Comparison of ENCODE assay signal across 14 cellular contexts in genomic region chr1:151596166-151596933, GRCh38. TPM values are rescaled to one million over a fixed set of nuclear protein-coding genes. Genes with fewer than 3 reads are reported as not detected.
DNase-seq lines count a peak whose midpoint lies in the region; ATAC-seq, FAIRE-seq and TF ChIP-seq lines count a peak whose summit lies in the region.
"Had no signal": no experiment of that assay in that cellular context is flagged by ENCODE, and none has a peak within 500 bp of the region (broad histone marks: within the 10 kb centered on the region; RNA-seq: fewer than 3 reads in every experiment).

No MANE protein-coding gene starts in this region.

- DNase-seq in NCI-H146 (lab: John Stamatoyannopoulos, UW) (peak; percentile 15), body of pancreas (peak; percentile 34 to 72 (median 69)), kidney tubule cell (ENCODE audit: low spot score) (peak; percentile 95), vagina (ENCODE audit: extremely low spot score in 2 of 2) (no peak), small intestine (no peak), anterior cingulate cortex (lab: John Stamatoyannopoulos, UW) (no peak), gastrocnemius medialis (no peak)
- DNase-seq: adrenal gland; effector CD4-positive, alpha-beta T cell; GDM1; heart left ventricle; Right ventricle myocardium superior had no signal

- H3K4me1 ChIP-seq in BLaER1: peaks cover 25% of the 10 kb centered on the region
- H3K4me1 ChIP-seq in body of pancreas: peaks cover 10% of the 10 kb centered on the region
- no peaks in the 10 kb centered on the region for H3K4me1 ChIP-seq in vagina
- no peaks in the 10 kb centered on the region for H3K4me1 ChIP-seq in small intestine (ENCODE audit: control insufficient read depth in 2 of 2, insufficient read depth in 1 of 2, low read depth in 1 of 2, low read length in 1 of 2)
- peaks cover 0 to 7% of the 10 kb centered on the region in 2 donors for H3K4me1 ChIP-seq in gastrocnemius medialis

- ATAC-seq in body of pancreas (peak; percentile 66), gastrocnemius medialis (no peak)
- ATAC-seq: heart left ventricle had no signal

- H3K9ac ChIP-seq in BLaER1: no peak overlapping the region
- H3K9ac ChIP-seq: parathyroid adenoma had no signal

- in situ Hi-C loops in gastrocnemius medialis (cut with MboI; ENCODE audit: low sequenced_read_pairs in 4 of 4): loop anchor here in 3 of 4 donors (5.0 to 25.0 kb wide), 3 partner anchors 136 to 241 kb away; partner anchors contain the start of genes C2CD4D (in 3 of the 3) and RORC (in 3 of the 3)

- no peaks in the 10 kb centered on the region for H3K27me3 ChIP-seq in BLaER1
- no peaks in the 10 kb centered on the region for H3K27me3 ChIP-seq in body of pancreas
- H3K27me3 ChIP-seq in vagina: no peaks in the 10 kb centered on the region
- no peaks in the 10 kb centered on the region for H3K27me3 ChIP-seq in small intestine (ENCODE audit: control insufficient read depth in 2 of 2, insufficient read depth in 2 of 2, low read length in 2 of 2)
- H3K27me3 ChIP-seq in gastrocnemius medialis: no peaks in the 10 kb centered on the region
- H3K27me3 ChIP-seq: adrenal gland had no signal

- no peaks in the 10 kb centered on the region for H4K20me1 ChIP-seq in BLaER1

- no peak for TF ChIP-seq POLR2A in body of pancreas (IDR thresholded peaks at IDR 0.05)
- TF ChIP-seq POLR2A in vagina (IDR thresholded peaks at IDR 0.05): no peak
- TF ChIP-seq POLR2A in gastrocnemius medialis (IDR thresholded peaks at IDR 0.05): no peak

- H3K9me3 ChIP-seq in BLaER1: 0 out of 2 replicates have a peak, but pooled peaks cover under 1% of the 10 kb centered on the region
- H3K9me3 ChIP-seq in body of pancreas: no peaks in the 10 kb centered on the region
- no peaks in the 10 kb centered on the region for H3K9me3 ChIP-seq in vagina
- H3K9me3 ChIP-seq in small intestine (ENCODE audit: control insufficient read depth, low read depth): no peaks in the 10 kb centered on the region
- H3K9me3 ChIP-seq in gastrocnemius medialis: no peaks in the 10 kb centered on the region
- H3K9me3 ChIP-seq: adrenal gland had no signal

- H3K4me3 ChIP-seq in BLaER1 (no peak overlapping the region), body of pancreas (no peak overlapping the region), vagina (no peak overlapping the region), small intestine (ENCODE audit: low read depth in 1 of 2, low read length in 2 of 2) (no peak overlapping the region), gastrocnemius medialis (no peak overlapping the region)
- H3K4me3 ChIP-seq: adrenal gland, heart left ventricle had no signal

- H3K27ac ChIP-seq in BLaER1 (no peak overlapping the region), body of pancreas (peak overlapping the region in 2 of 4 donors; percentile 35 to 38), vagina (no peak overlapping the region), small intestine (ENCODE audit: low read depth in 1 of 2, low read length in 1 of 2) (no peak overlapping the region), gastrocnemius medialis (no peak overlapping the region)
- H3K27ac ChIP-seq: adrenal gland, heart left ventricle, parathyroid adenoma had no signal

- TF ChIP-seq CTCF in body of pancreas (IDR thresholded peaks at IDR 0.05) (no peak), vagina (IDR thresholded peaks at IDR 0.05) (no peak), gastrocnemius medialis (IDR thresholded peaks at IDR 0.05 in 4 of 5, conservative IDR thresholded peaks at IDR 0.05 in 1 of 5) (no peak)

- 75 to 76% methylated on average over 4 of the region's 4 CpGs for WGBS in body of pancreas, 2 donors
- 87 to 92% (median 91%) methylated on average over 4 of the region's 4 CpGs for WGBS in small intestine, 3 donors

- H3K36me3 ChIP-seq in BLaER1 (no peaks in the 10 kb centered on the region), body of pancreas (replicated peaks in 1 of 2; ENCODE audit: insufficient read depth in 1 of 2, low read depth in 2 of 2) (no peaks in the 10 kb centered on the region), vagina (no peaks in the 10 kb centered on the region), small intestine (ENCODE audit: control insufficient read depth in 2 of 2, insufficient read depth in 2 of 2, low read length in 2 of 2) (no peaks in the 10 kb centered on the region), gastrocnemius medialis (no peaks in the 10 kb centered on the region)
- H3K36me3 ChIP-seq: adrenal gland, heart left ventricle had no signal

- 0 out of 2 replicates have a peak overlapping the region, but pooled peaks have one; percentile 17 for H3K4me2 ChIP-seq in BLaER1

- FAIRE-seq in small intestine (lab: Jason Lieb, UNC): no peak

- intact Hi-C loops in body of pancreas (cut with DNase I) (loop anchor here (10.0 kb wide), 1 partner anchor 138 kb away; no protein-coding TSS in a partner anchor), vagina (cut with DNase I) (no loop called here), gastrocnemius medialis (cut with DNase I; ENCODE audit: low total_unique reads) (no loop called here)

RNA-seq across cellular contexts. Expression of gene SNX27, which starts 15.5 kb away (rescaled TPM):
- total RNA-seq in body of pancreas (10 to 100 TPM; 22.3 to 25.7 TPM), vagina (50.6 TPM), gastrocnemius medialis (10 to 100 TPM; 37.0 to 43.7 (median 40.9) TPM)
- 1 to 10 TPM; 4.3 to 9.5 (median 4.5) TPM for polyA plus RNA-seq in small intestine

RNA-seq across cellular contexts. Expression of gene TUFT1, which starts 56.2 kb away (rescaled TPM):
- 10 to 100 TPM; 10.9 to 17.1 TPM for total RNA-seq in body of pancreas
- 16.0 TPM for total RNA-seq in vagina
- polyA plus RNA-seq in small intestine: 10 to 100 TPM in 1 of 3 donors, 1 to 10 TPM in 2; 8.5 to 14.1 (median 8.9) TPM
- total RNA-seq in gastrocnemius medialis: 1 to 10 TPM; 1.2 to 4.0 (median 2.7) TPM

Comparison
In these comparisons a context has a peak if more than half of its experiments do, and no peak if none do; other contexts are left out.
1. DNase-seq: peak in NCI-H146 (single experiment), body of pancreas (4 of 4) and kidney tubule cell (single experiment); none in vagina (0 of 2), small intestine (single experiment), anterior cingulate cortex (0 of 58) and gastrocnemius medialis (0 of 2).